ENCODE assay signal across 8 cellular contexts in genomic region chr10:11610151-11610854, GRCh38. TPM values are rescaled to one million over a fixed set of nuclear protein-coding genes. Genes with fewer than 3 reads are reported as not detected.
A peak's percentile ranks its signal among the peaks of the same experiment; 100 is the strongest.
DNase-seq lines count a peak whose midpoint lies in the region; ATAC-seq and TF ChIP-seq lines count a peak whose summit lies in the region.

No MANE protein-coding gene starts in this region.

- peak overlapping the region; percentile 81; the same call in 1 of the 2 replicates for H3K27ac ChIP-seq in HCT116 (ENCODE audit: low read depth, low read length)
- H3K27ac ChIP-seq in right cardiac atrium (ENCODE audit: low read length): peak overlapping the region; percentile 86
- peak overlapping the region; percentile 68 for H3K27ac ChIP-seq in smooth muscle cell (ENCODE audit: low read depth)

- TF ChIP-seq RAD21 in HCT116 (IDR thresholded peaks at IDR 0.05; ENCODE audit: low read depth): no peak

- H3K36me3 Mint-ChIP-seq in T-helper 17 cell (ENCODE audit: low read depth): peaks cover 3% of the 10 kb centered on the region

- ATAC-seq in HCT116 (no peak), T-helper 17 cell (no peak), right cardiac atrium (no peak), HG03097 (IDR thresholded peaks at IDR 0.05; ENCODE audit: low FRiP score, unreplicated experiment) (no peak)

- intact Hi-C loops in HCT116 (cut with micrococcal nuclease) (loop anchor here (2.0 kb wide), 1 partner anchor 78 kb away; no protein-coding TSS in a partner anchor), right cardiac atrium (cut with DNase I) (loop anchor here in 1 of 4 donors (10.0 kb wide), 1 partner anchor 86 kb away; no protein-coding TSS in a partner anchor)

- H3K4me2 ChIP-seq in HCT116 (ENCODE audit: low read length): peak overlapping the region; percentile 88
- peak overlapping the region; percentile 95 for H3K4me2 ChIP-seq in smooth muscle cell

- no TSS peak for BruUV-seq in HCT116 (replicated peaks; lab: Mats Ljungman, UMichigan)

- no peaks in the 10 kb centered on the region for H3K36me3 ChIP-seq in HCT116 (ENCODE audit: control insufficient read depth in 1 of 2, insufficient read depth in 2 of 2, low read length in 2 of 2)
- no peaks in the 10 kb centered on the region for H3K36me3 ChIP-seq in smooth muscle cell (ENCODE audit: low read depth)

- peaks cover 56% of the 10 kb centered on the region for H3K79me2 ChIP-seq in HCT116 (ENCODE audit: insufficient read depth, low read length)
- peaks cover 52% of the 10 kb centered on the region for H3K79me2 ChIP-seq in smooth muscle cell (ENCODE audit: low read depth)

- DNase-seq in HCT116 (ENCODE audit: low read depth, low spot score) (no peak), T-helper 17 cell (no peak), right cardiac atrium (no peak), smooth muscle cell (lab: John Stamatoyannopoulos, UW; ENCODE audit: unreplicated experiment) (no peak), NCI-H748 treated with DMSO at 0.1 percent for 48 hours (lab: John Stamatoyannopoulos, UW) (no peak), retina (no peak)
- DNase-seq in stimulated activated CD4-positive, alpha-beta T cell treated with anti-CD3 and anti-CD28 coated beads, Interleukin-4, amount 100 ng/mL, for 4 hours: no peak

- RAD21 ChIA-PET in HCT116 (lab: Charles Lee; ENCODE audit: low non-redundant PET in 1 of 2, low total read pairs in 2 of 2, uncharacterized antibody in 2 of 2, unreplicated experiment in 2 of 2): interaction anchor here in 1 of 2 experiments (0.7 kb wide), 1 partner anchor 205 kb away, joined by 3 read pairs; no protein-coding TSS in a partner anchor

- H4K20me1 ChIP-seq in HCT116 (ENCODE audit: insufficient read depth): no peaks in the 10 kb centered on the region
- peaks cover 49% of the 10 kb centered on the region for H4K20me1 ChIP-seq in smooth muscle cell (ENCODE audit: low read depth)

- POLR2A ChIA-PET in HCT116 (lab: Charles Lee): no interaction called here

- H3K4me3 ChIP-seq in HCT116 (replicated peaks in 1 of 2; ENCODE audit: low read depth in 1 of 2, low read length in 2 of 2) (peak overlapping the region; percentile 80 to 91), right cardiac atrium (ENCODE audit: low read length) (peak overlapping the region; percentile 79), smooth muscle cell (peak overlapping the region; percentile 89)

- H3K9me3 ChIP-seq in HCT116 (ENCODE audit: control insufficient read depth in 1 of 2, insufficient read depth in 1 of 2, low read depth in 1 of 2, low read length in 2 of 2): no peaks in the 10 kb centered on the region
- no peaks in the 10 kb centered on the region for H3K9me3 ChIP-seq in T-helper 17 cell (ENCODE audit: control insufficient read depth, low read length, poor library complexity, severe bottlenecking)
- H3K9me3 ChIP-seq in right cardiac atrium (ENCODE audit: control insufficient read depth, low read length): no peaks in the 10 kb centered on the region
- no peaks in the 10 kb centered on the region for H3K9me3 ChIP-seq in smooth muscle cell (replicated peaks; ENCODE audit: low read depth)

- H3K9ac ChIP-seq in HCT116 (ENCODE audit: low read length) (peak overlapping the region; percentile 83), smooth muscle cell (ENCODE audit: low read depth) (peak overlapping the region; percentile 93)

- peaks cover 28% of the 10 kb centered on the region for H3F3A ChIP-seq in smooth muscle cell (ENCODE audit: low read depth)

- peaks cover 8% of the 10 kb centered on the region for H3K27me3 Mint-ChIP-seq in T-helper 17 cell

- TF ChIP-seq CTCF in HCT116 (IDR thresholded peaks at IDR 0.05 in 2 of 3, conservative IDR thresholded peaks at IDR 0.05 in 1 of 3; ENCODE audit: borderline replicate concordance in 1 of 3, insufficient read depth in 1 of 3, low read depth in 2 of 3, low read length in 2 of 3): no peak
- TF ChIP-seq CTCF in smooth muscle cell (IDR thresholded peaks at IDR 0.05; ENCODE audit: borderline replicate concordance, insufficient read depth, poor library complexity, severe bottlenecking): no peak

- H3K27ac Mint-ChIP-seq in T-helper 17 cell: peak overlapping the region; percentile 79

- H3K4me3 Mint-ChIP-seq in T-helper 17 cell: peak overlapping the region; percentile 88

- TF ChIP-seq POLR2A in HCT116 (IDR thresholded peaks at IDR 0.05; ENCODE audit: borderline replicate concordance, extremely low read depth, insufficient read depth, insufficient read length): no peak

- no peak overlapping the region for H2AFZ ChIP-seq in HCT116 (ENCODE audit: low read depth, low read length, poor library complexity, severe bottlenecking)
- peak overlapping the region; percentile 87 for H2AFZ ChIP-seq in smooth muscle cell (ENCODE audit: low read depth)

- peaks cover 21% of the 10 kb centered on the region for H3K4me1 Mint-ChIP-seq in T-helper 17 cell

- no peaks in the 10 kb centered on the region for H3K9me2 ChIP-seq in HCT116 (ENCODE audit: insufficient read depth)

- H3K27me3 ChIP-seq in HCT116 (ENCODE audit: insufficient read depth, low read length) (no peaks in the 10 kb centered on the region), right cardiac atrium (ENCODE audit: control insufficient read depth, insufficient read depth) (no peaks in the 10 kb centered on the region), smooth muscle cell (ENCODE audit: low read depth) (no peaks in the 10 kb centered on the region)

- CTCF ChIA-PET in HCT116 (lab: Charles Lee): no interaction called here

- H3K4me1 ChIP-seq in HCT116 (ENCODE audit: control insufficient read depth in 1 of 2, insufficient read depth in 2 of 2, low read length in 2 of 2) (peaks cover 24 to 45% of the 10 kb centered on the region in 2 experiments), right cardiac atrium (ENCODE audit: control insufficient read depth, insufficient read depth, low read length) (peaks cover 2% of the 10 kb centered on the region), smooth muscle cell (ENCODE audit: low read depth) (peaks cover 19% of the 10 kb centered on the region)

- 6% methylated on average over 12 of the region's 12 CpGs for WGBS in right cardiac atrium
- WGBS in smooth muscle cell (ENCODE audit: low lambda C conversion rate): 8% methylated on average over 12 of the region's 12 CpGs

TF ChIP-seq in HCT116, 20 proteins besides CTCF, POLR2A, EP300 and RAD21:
- TF ChIP-seq ELF1 (IDR thresholded peaks at IDR 0.05; ENCODE audit: borderline replicate concordance, low read depth) (no peak), SRF (IDR thresholded peaks at IDR 0.05; ENCODE audit: low read depth) (no peak)
TF ChIP-seq in HCT116: peak in this region for 0.

RNA-seq across cellular contexts. Expression of gene USP6NL, which starts 1.1 kb away (rescaled TPM):
- total RNA-seq in HCT116 (2021; ENCODE audit: unreplicated experiment): 24.6 TPM
- 8.6 and 11.1 TPM in 2 replicates for polyA plus RNA-seq in HCT116 (2012)
- total RNA-seq in T-helper 17 cell: 1 to 10 TPM; 2.5 to 5.6 TPM
- total RNA-seq in right cardiac atrium: 10 to 100 TPM in 2 of 4 donors, 1 to 10 TPM in 2; 8.7 to 12.5 (median 9.8) TPM
- polyA plus RNA-seq in right cardiac atrium: 3.9 TPM
- 32.8 and 34.0 TPM in 2 replicates for total RNA-seq in smooth muscle cell
- 12.0 and 16.1 TPM in 2 replicates for polyA plus RNA-seq in smooth muscle cell
